In the genomic region with DNA sequence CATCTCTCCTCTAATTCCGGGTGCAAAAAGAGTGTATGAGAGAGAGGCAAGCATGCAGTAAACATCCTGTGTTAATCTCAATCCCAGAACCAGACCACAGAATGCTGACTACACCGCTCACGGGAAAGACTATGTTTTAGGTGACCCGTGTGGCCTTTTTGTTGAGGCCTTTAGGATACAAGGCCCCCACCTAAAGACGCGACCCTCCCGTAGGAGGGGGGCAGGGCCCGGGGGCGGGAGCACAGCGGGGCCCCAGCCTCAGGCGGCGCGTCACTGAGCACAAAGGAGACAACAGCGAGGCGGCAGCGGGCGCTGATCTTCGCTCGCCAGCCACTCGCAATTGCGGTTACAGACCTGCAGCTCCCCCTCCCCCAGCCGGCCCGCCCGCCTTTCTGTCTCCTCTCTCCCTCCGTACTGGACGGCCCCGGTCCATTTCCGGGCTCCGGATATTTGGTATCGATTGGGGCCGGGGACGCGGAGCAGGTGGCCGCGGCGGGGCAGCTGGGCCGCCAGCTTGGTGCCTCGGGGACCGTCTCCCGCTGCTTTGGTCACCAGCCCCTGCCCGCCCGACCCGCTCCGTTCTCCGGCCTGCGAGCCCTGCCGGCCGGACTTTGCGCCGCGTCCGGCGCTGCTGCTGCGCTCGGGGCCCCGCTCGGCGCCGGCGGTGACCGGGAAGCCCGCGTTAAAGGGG, we compare ENCODE assay signal across 8 cellular contexts. TPM values are rescaled to one million over a fixed set of nuclear protein-coding genes. Genes with fewer than 3 reads are reported as not detected.
DNase-seq lines count a peak whose midpoint lies in the region; ATAC-seq and TF ChIP-seq lines count a peak whose summit lies in the region.

A gene with protein sequence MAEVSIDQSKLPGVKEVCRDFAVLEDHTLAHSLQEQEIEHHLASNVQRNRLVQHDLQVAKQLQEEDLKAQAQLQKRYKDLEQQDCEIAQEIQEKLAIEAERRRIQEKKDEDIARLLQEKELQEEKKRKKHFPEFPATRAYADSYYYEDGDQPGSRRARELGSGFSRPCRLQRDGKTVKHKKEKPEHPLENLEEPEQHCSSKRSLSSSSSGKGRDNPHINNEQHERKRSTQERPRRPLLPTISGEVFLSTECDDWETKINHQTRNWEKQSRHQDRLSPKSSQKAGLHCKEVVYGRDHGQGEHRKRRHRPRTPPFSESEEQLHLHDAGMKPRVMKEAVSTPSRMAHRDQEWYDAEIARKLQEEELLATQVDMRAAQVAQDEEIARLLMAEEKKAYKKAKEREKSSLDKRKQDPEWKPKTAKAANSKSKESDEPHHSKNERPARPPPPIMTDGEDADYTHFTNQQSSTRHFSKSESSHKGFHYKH (plus strand): TSS at position 432 of the 691 bp plus-strand sequence. CDS start 281 bp downstream, outside the sequence.

- CTCF ChIA-PET in PC-3 (lab: Charles Lee): interaction anchor here (1.0 kb wide), 1 partner anchor 85 kb away, joined by 4 read pairs; no protein-coding TSS in a partner anchor

- H4K20me1 ChIP-seq in PC-3 (ENCODE audit: low read length): no peaks in the 10 kb centered on the region

- no peak for TF ChIP-seq EP300 in transverse colon (IDR thresholded peaks at IDR 0.05; ENCODE audit: low read depth)

- H3K36me3 Mint-ChIP-seq in naive thymus-derived CD8-positive, alpha-beta T cell: no peaks in the 10 kb centered on the region

- in situ Hi-C loops in transverse colon (cut with MboI; ENCODE audit: low pct_ligation_motif_present in 1 of 4, low pct_unique_long_range_greater_than_20kb in 1 of 4, low sequenced_read_pairs in 3 of 4): no loop called here

- ATAC-seq in GM21717 (IDR thresholded peaks at IDR 0.05; ENCODE audit: unreplicated experiment): peak; percentile 77
- peak; percentile 60 for ATAC-seq in PC-3
- ATAC-seq in naive thymus-derived CD8-positive, alpha-beta T cell: peak; percentile 23 to 65

- intact Hi-C loops in PC-3 (cut with micrococcal nuclease): loop anchor here (1.0 to 2.0 kb wide), 2 partner anchors 46 to 85 kb away; no protein-coding TSS in a partner anchor
- intact Hi-C loops in transverse colon (cut with DNase I; ENCODE audit: low total_unique reads): no loop called here

- H3K4me1 Mint-ChIP-seq in naive thymus-derived CD8-positive, alpha-beta T cell: peaks cover 2 to 44% (median 7%) of the 10 kb centered on the region in 4 donors

- H3K9me2 ChIP-seq in PC-3 (replicated peaks; ENCODE audit: low read length): no peaks in the 10 kb centered on the region

- WGBS in transverse colon (ENCODE audit: low coverage in 1 of 2), 2 donors: 0% methylated on average over 4 to 31 of the region's 63 CpGs

- no TSS peak for BruUV-seq in PC-3 (replicated peaks; lab: Mats Ljungman, UMichigan)

- H3K27me3 ChIP-seq in PC-3 (ENCODE audit: low read length) (no peaks in the 10 kb centered on the region), transverse colon (no peaks in the 10 kb centered on the region)

- peaks cover 7% of the 10 kb centered on the region for H3F3A ChIP-seq in PC-3 (ENCODE audit: low read length, unreplicated experiment)

- H3K4me2 ChIP-seq in PC-3 (ENCODE audit: low read length): peak within 1 kb of the TSS; percentile 92

- POLR2A ChIA-PET in PC-3 (lab: Charles Lee; ENCODE audit: unreplicated experiment): interaction anchor here (0.6 to 1.0 kb wide), 4 partner anchors 82 to 388 kb away, joined by 3 to 5 read pairs (median 4); no protein-coding TSS in a partner anchor
- POLR2A ChIA-PET in naive thymus-derived CD8-positive, alpha-beta T cell (lab: Charles Lee): no interaction called here

- DNase-seq in EH (ENCODE audit: low read depth) (peak; percentile 79), HuH-7 (ENCODE audit: low spot score) (peak; percentile 73), PC-3 (peak; percentile 72), activated gamma-delta T cell (lab: John Stamatoyannopoulos, UW) (peak; percentile 26), fibroblast of the conjunctiva (ENCODE audit: low read depth) (peak; percentile 51), transverse colon (peak; percentile 93)
- peak in 5 of 10 donors; percentile 6 to 33 (median 14) for DNase-seq in naive thymus-derived CD8-positive, alpha-beta T cell

- peaks cover 39% of the 10 kb centered on the region for H3K4me1 ChIP-seq in PC-3 (ENCODE audit: insufficient read depth, low read length)
- peaks cover 0 to 37% (median 22%) of the 10 kb centered on the region in 4 donors for H3K4me1 ChIP-seq in transverse colon

- H3K9ac ChIP-seq in PC-3 (ENCODE audit: low read length): peak within 1 kb of the TSS; percentile 88

- no peak for TF ChIP-seq CTCF in PC-3 (conservative IDR thresholded peaks at IDR 0.05; ENCODE audit: low read depth, low read length)
- TF ChIP-seq CTCF in transverse colon (IDR thresholded peaks at IDR 0.05): no peak

- H3K27ac Mint-ChIP-seq in naive thymus-derived CD8-positive, alpha-beta T cell: peak within 1 kb of the TSS in 6 of 10 donors; percentile 4 to 71 (median 50)

- H2AFZ ChIP-seq in PC-3 (ENCODE audit: low read length): peak within 1 kb of the TSS; percentile 86

- H3K9me3 Mint-ChIP-seq in naive thymus-derived CD8-positive, alpha-beta T cell: peaks cover 0 to 6% (median 0%) of the 10 kb centered on the region in 9 donors

- peaks cover 54% of the 10 kb centered on the region for H3K79me2 ChIP-seq in PC-3 (ENCODE audit: low read length)

- peak; percentile 67 for TF ChIP-seq POLR2A in transverse colon (IDR thresholded peaks at IDR 0.05)

- H3K4me3 ChIP-seq in PC-3 (ENCODE audit: low read length) (peak within 1 kb of the TSS; percentile 84), transverse colon (peak within 1 kb of the TSS; percentile 46 to 98 (median 86))

- H3K27me3 Mint-ChIP-seq in naive thymus-derived CD8-positive, alpha-beta T cell: peaks cover 10 to 41% (median 27%) of the 10 kb centered on the region in 5 donors

- H3K36me3 ChIP-seq in PC-3 (ENCODE audit: low read depth, low read length) (no peaks in the 10 kb centered on the region), transverse colon (no peaks in the 10 kb centered on the region)

- peak within 1 kb of the TSS; percentile 40 to 82 (median 61) for H3K4me3 Mint-ChIP-seq in naive thymus-derived CD8-positive, alpha-beta T cell

- no peaks in the 10 kb centered on the region for H3K9me3 ChIP-seq in PC-3 (ENCODE audit: low read length)
- no peaks in the 10 kb centered on the region for H3K9me3 ChIP-seq in transverse colon

- H3K27ac ChIP-seq in PC-3 (ENCODE audit: low read length) (peak within 1 kb of the TSS; percentile 72), transverse colon (peak within 1 kb of the TSS; percentile 92 to 98 (median 96))

RNA-seq across cellular contexts. Expression of the gene that starts here (rescaled TPM):
- total RNA-seq in PC-3 (2014; rRNA removed) (68.4 and 80.9 TPM in 2 replicates), transverse colon (10 to 100 TPM; 61.3 to 78.0 (median 69.5) TPM)
- total RNA-seq in naive thymus-derived CD8-positive, alpha-beta T cell: 1 to 10 TPM; 3.2 to 4.4 TPM
- polyA plus RNA-seq in naive thymus-derived CD8-positive, alpha-beta T cell: under 1 TPM; 0.80 to 0.99 (median 0.99) TPM

Comparison
In these comparisons a context has a peak if more than half of its experiments do, and no peak if none do; other contexts are left out.
1. RNA of the gene that starts here (total RNA-seq): 68.4 to 80.9 TPM in PC-3 and 61.3 to 78.0 TPM in transverse colon; 3.2 to 4.4 TPM in naive thymus-derived CD8-positive, alpha-beta T cell; every median in the first group is over 10 times any median in the second.
2. Peak in every context shown above with its lines, with median percentiles within 50 percentile points of each other: ATAC-seq.